ENCODE assay signal across 1 cellular context in genomic region chr11:65887026-65887722, GRCh38.
TF ChIP-seq lines count a peak whose summit lies in the region.

No MANE protein-coding gene starts in this region.

TF ChIP-seq in GM12878, 131 proteins besides CTCF, POLR2A, EP300 and RAD21:
- TF ChIP-seq PAX5 (IDR thresholded peaks at IDR 0.05; ENCODE audit: borderline replicate concordance, low read depth, low read length), result no peak
- TF ChIP-seq, protein P1, sequence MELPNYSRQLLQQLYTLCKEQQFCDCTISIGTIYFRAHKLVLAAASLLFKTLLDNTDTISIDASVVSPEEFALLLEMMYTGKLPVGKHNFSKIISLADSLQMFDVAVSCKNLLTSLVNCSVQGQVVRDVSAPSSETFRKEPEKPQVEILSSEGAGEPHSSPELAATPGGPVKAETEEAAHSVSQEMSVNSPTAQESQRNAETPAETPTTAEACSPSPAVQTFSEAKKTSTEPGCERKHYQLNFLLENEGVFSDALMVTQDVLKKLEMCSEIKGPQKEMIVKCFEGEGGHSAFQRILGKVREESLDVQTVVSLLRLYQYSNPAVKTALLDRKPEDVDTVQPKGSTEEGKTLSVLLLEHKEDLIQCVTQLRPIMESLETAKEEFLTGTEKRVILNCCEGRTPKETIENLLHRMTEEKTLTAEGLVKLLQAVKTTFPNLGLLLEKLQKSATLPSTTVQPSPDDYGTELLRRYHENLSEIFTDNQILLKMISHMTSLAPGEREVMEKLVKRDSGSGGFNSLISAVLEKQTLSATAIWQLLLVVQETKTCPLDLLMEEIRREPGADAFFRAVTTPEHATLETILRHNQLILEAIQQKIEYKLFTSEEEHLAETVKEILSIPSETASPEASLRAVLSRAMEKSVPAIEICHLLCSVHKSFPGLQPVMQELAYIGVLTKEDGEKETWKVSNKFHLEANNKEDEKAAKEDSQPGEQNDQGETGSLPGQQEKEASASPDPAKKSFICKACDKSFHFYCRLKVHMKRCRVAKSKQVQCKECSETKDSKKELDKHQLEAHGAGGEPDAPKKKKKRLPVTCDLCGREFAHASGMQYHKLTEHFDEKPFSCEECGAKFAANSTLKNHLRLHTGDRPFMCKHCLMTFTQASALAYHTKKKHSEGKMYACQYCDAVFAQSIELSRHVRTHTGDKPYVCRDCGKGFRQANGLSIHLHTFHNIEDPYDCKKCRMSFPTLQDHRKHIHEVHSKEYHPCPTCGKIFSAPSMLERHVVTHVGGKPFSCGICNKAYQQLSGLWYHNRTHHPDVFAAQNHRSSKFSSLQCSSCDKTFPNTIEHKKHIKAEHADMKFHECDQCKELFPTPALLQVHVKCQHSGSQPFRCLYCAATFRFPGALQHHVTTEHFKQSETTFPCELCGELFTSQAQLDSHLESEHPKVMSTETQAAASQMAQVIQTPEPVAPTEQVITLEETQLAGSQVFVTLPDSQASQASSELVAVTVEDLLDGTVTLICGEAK (IDR thresholded peaks at IDR 0.05; ENCODE audit: borderline replicate concordance), result no peak
- no peak for TF ChIP-seq HDGF (IDR thresholded peaks at IDR 0.05)
- no peak for TF ChIP-seq NFYA (IDR thresholded peaks at IDR 0.05; ENCODE audit: borderline replicate concordance, low read depth, low read length)
- no peak for TF ChIP-seq JUND (IDR thresholded peaks at IDR 0.05; ENCODE audit: low read depth, low read length)
- TF ChIP-seq, protein P2, sequence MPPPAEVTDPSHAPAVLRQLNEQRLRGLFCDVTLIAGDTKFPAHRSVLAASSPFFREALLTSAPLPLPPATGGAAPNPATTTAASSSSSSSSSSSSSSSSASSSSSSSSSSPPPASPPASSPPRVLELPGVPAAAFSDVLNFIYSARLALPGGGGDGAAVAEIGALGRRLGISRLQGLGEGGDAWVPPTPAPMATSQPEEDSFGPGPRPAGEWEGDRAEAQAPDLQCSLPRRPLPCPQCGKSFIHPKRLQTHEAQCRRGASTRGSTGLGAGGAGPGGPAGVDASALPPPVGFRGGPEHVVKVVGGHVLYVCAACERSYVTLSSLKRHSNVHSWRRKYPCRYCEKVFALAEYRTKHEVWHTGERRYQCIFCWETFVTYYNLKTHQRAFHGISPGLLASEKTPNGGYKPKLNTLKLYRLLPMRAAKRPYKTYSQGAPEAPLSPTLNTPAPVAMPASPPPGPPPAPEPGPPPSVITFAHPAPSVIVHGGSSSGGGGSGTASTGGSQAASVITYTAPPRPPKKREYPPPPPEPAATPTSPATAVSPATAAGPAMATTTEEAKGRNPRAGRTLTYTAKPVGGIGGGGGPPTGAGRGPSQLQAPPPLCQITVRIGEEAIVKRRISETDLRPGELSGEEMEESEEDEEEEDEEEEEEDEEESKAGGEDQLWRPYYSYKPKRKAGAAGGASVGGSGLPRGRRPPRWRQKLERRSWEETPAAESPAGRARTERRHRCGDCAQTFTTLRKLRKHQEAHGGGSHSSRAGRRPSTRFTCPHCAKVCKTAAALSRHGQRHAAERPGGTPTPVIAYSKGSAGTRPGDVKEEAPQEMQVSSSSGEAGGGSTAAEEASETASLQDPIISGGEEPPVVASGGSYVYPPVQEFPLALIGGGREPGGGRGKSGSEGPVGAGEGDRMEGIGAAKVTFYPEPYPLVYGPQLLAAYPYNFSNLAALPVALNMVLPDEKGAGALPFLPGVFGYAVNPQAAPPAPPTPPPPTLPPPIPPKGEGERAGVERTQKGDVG (CRISPR knock-in tag; IDR thresholded peaks at IDR 0.05), result no peak
